Comparison of ENCODE assay signal across 19 cellular contexts in genomic region chr3:72158639-72159005, GRCh38.
A peak's percentile ranks its signal among the peaks of the same experiment; 100 is the strongest.
DNase-seq lines count a peak whose midpoint lies in the region; ATAC-seq and TF ChIP-seq lines count a peak whose summit lies in the region.
"Had no signal": no experiment of that assay in that cellular context is flagged by ENCODE, and none has a peak within 500 bp of the region (broad histone marks: within the 10 kb centered on the region; RNA-seq: fewer than 3 reads in every experiment).

No MANE protein-coding gene starts in this region.

- DNase-seq in NCI-H748 (lab: John Stamatoyannopoulos, UW; ENCODE audit: unreplicated experiment) (peak; percentile 11), NCI-H748 treated with DMSO at 0.1 percent for 48 hours (lab: John Stamatoyannopoulos, UW) (no peak), NCI-H524 (lab: John Stamatoyannopoulos, UW) (peak; percentile 38 to 66), retina (peak; percentile 61), GM20000 (ENCODE audit: low spot score) (no peak)
- no peak for DNase-seq in activated CD4-positive, alpha-beta T cell treated with anti-CD3 and anti-CD28 coated beads for 36 hours
- DNase-seq: activated CD4-positive, alpha-beta memory T cell treated with anti-CD3 and anti-CD28 coated beads for 36 hours; activated CD4-positive, CD25-positive, alpha-beta regulatory T cell; activated effector memory CD4-positive, alpha-beta T cell treated with anti-CD3 and anti-CD28 coated beads, Interleukin-2, amount 50 U/mL, for 16 hours; body of pancreas; erythroblast; foreskin keratinocyte; hippocampal formation; NCI-H1417 treated with DMSO at 0.1 percent for 48 hours; NCI-H345; psoas muscle; stimulated activated CD4-positive, alpha-beta T cell treated with anti-CD3 and anti-CD28 coated beads, Interleukin-1b, Interleukin-23, amount 100 ng/mL, for 48 hours had no signal

- H3K27ac Mint-ChIP-seq in activated CD4-positive, alpha-beta T cell treated with anti-CD3 and anti-CD28 coated beads for 36 hours, result no peak overlapping the region
- H3K27ac Mint-ChIP-seq: activated CD4-positive, alpha-beta memory T cell treated with anti-CD3 and anti-CD28 coated beads for 36 hours had no signal

- POLR2A ChIA-PET in activated CD4-positive, alpha-beta T cell treated with anti-CD3 and anti-CD28 coated beads for 36 hours (lab: Charles Lee), result no interaction called here

- peaks cover 3% of the 10 kb centered on the region for H3K9me3 Mint-ChIP-seq in activated CD4-positive, alpha-beta T cell treated with anti-CD3 and anti-CD28 coated beads for 36 hours (ENCODE audit: low read depth)

- CTCF ChIA-PET in activated CD4-positive, alpha-beta T cell treated with anti-CD3 and anti-CD28 coated beads for 36 hours (lab: Charles Lee), result interaction anchor here (0.6 to 0.8 kb wide), 2 partner anchors 16 to 220 kb away, joined by 3 read pairs; no protein-coding TSS in a partner anchor

- ATAC-seq in HG02943 (IDR thresholded peaks at IDR 0.05; ENCODE audit: low read depth, unreplicated experiment) (peak; percentile 11), GM18870 (IDR thresholded peaks at IDR 0.05; ENCODE audit: unreplicated experiment) (no peak)
- ATAC-seq in activated CD4-positive, alpha-beta T cell treated with anti-CD3 and anti-CD28 coated beads for 36 hours, result no peak
- ATAC-seq: body of pancreas, foreskin keratinocyte had no signal

- peaks cover 7% of the 10 kb centered on the region for H3K27me3 Mint-ChIP-seq in activated CD4-positive, alpha-beta T cell treated with anti-CD3 and anti-CD28 coated beads for 36 hours

- no peak overlapping the region for H3K4me3 Mint-ChIP-seq in activated CD4-positive, alpha-beta T cell treated with anti-CD3 and anti-CD28 coated beads for 36 hours
- H3K4me3 Mint-ChIP-seq: activated CD4-positive, alpha-beta memory T cell treated with anti-CD3 and anti-CD28 coated beads for 36 hours had no signal

- no peaks in the 10 kb centered on the region for H3K36me3 Mint-ChIP-seq in activated CD4-positive, alpha-beta T cell treated with anti-CD3 and anti-CD28 coated beads for 36 hours (ENCODE audit: low read depth)
- H3K36me3 Mint-ChIP-seq: activated CD4-positive, alpha-beta memory T cell treated with anti-CD3 and anti-CD28 coated beads for 36 hours had no signal

- no peak for TF ChIP-seq CTCF in GM20000 (IDR thresholded peaks at IDR 0.05; ENCODE audit: extremely low read depth, missing control alignments)

- intact Hi-C loops in activated CD4-positive, alpha-beta T cell treated with anti-CD3 and anti-CD28 coated beads for 36 hours (cut with DNase I, micrococcal nuclease), result no loop called here

- peaks cover 2% of the 10 kb centered on the region for H3K4me1 Mint-ChIP-seq in activated CD4-positive, alpha-beta T cell treated with anti-CD3 and anti-CD28 coated beads for 36 hours

Comparison
In these comparisons a context has a peak if more than half of its experiments do, and no peak if none do; other contexts are left out.
1. DNase-seq: peak in NCI-H748 (single experiment), NCI-H524 (2 of 2) and retina (single experiment); none in NCI-H748 treated with DMSO at 0.1 percent for 48 hours (single experiment), activated CD4-positive, alpha-beta T cell treated with anti-CD3 and anti-CD28 coated beads for 36 hours (single experiment) and GM20000 (single experiment).